16 cellular contexts compared by ENCODE assay signal in genomic region chr10:7553531-7553930, GRCh38.
DNase-seq lines count a peak whose midpoint lies in the region; ATAC-seq, FAIRE-seq and TF ChIP-seq lines count a peak whose summit lies in the region.
"Had no signal": no experiment of that assay in that cellular context is flagged by ENCODE, and none has a peak within 500 bp of the region (broad histone marks: within the 10 kb centered on the region; RNA-seq: fewer than 3 reads in every experiment).

No MANE protein-coding gene starts in this region.

- H3K9me3 Mint-ChIP-seq in type B pancreatic cell: no peaks in the 10 kb centered on the region
- H3K9me3 Mint-ChIP-seq: GM23338, H9 had no signal

- H3K27ac ChIP-seq in right cardiac atrium (ENCODE audit: low read length) (no peak overlapping the region), pancreas (peak overlapping the region in 2 of 4 donors; percentile 35 to 47)

- H3K27ac Mint-ChIP-seq in type B pancreatic cell: no peak overlapping the region
- H3K27ac Mint-ChIP-seq: CD4-positive, alpha-beta memory T cell; GM23338; H9 had no signal

- peaks cover 17% of the 10 kb centered on the region for H3K27me3 Mint-ChIP-seq in type B pancreatic cell

- H3K36me3 ChIP-seq in pancreas: no peaks in the 10 kb centered on the region

- H3K4me3 Mint-ChIP-seq in type B pancreatic cell: no peak overlapping the region
- H3K4me3 Mint-ChIP-seq: CD4-positive, alpha-beta memory T cell; GM23338; H9 had no signal

- intact Hi-C loops in cardiac septum (cut with DNase I) (no loop called here), right cardiac atrium (cut with DNase I) (no loop called here), pancreas (cut with DNase I) (no loop called here)

- WGBS in right cardiac atrium: 72% methylated on average over 10 of the region's 10 CpGs
- 45 to 59% methylated on average over 10 of the region's 10 CpGs for WGBS in pancreas, 2 donors

- H3K4me1 Mint-ChIP-seq in type B pancreatic cell (ENCODE audit: unreplicated experiment): peaks cover 23% of the 10 kb centered on the region
- H3K4me1 Mint-ChIP-seq: CD4-positive, alpha-beta memory T cell had no signal

- TF ChIP-seq CTCF in pancreas (IDR thresholded peaks at IDR 0.05) (no peak), type B pancreatic cell (conservative IDR thresholded peaks at IDR 0.05) (no peak)

- no peaks in the 10 kb centered on the region for H3K36me3 Mint-ChIP-seq in type B pancreatic cell
- H3K36me3 Mint-ChIP-seq: CD4-positive, alpha-beta memory T cell had no signal

- ATAC-seq in right cardiac atrium: no peak
- peak; percentile 26 for ATAC-seq in esophagus mucosa
- peak in 3 of 4 donors; percentile 62 to 80 (median 69) for ATAC-seq in pancreas
- ATAC-seq: GM23338, HCT116 had no signal

- peaks cover 2% of the 10 kb centered on the region for H3K4me1 ChIP-seq in right cardiac atrium (ENCODE audit: control insufficient read depth, insufficient read depth, low read length)
- H3K4me1 ChIP-seq in pancreas: no peaks in the 10 kb centered on the region

- H3K27me3 ChIP-seq in right cardiac atrium (ENCODE audit: control insufficient read depth, insufficient read depth) (no peaks in the 10 kb centered on the region), pancreas (no peaks in the 10 kb centered on the region)

- H3K4me3 ChIP-seq in right cardiac atrium (ENCODE audit: low read length) (no peak overlapping the region), pancreas (no peak overlapping the region)
- H3K4me3 ChIP-seq: GM23338 had no signal

- DNase-seq in cardiac septum (ENCODE audit: low spot score) (peak; percentile 31), right cardiac atrium (no peak), pancreas (peak in 2 of 6 donors; percentile 15 to 22), type B pancreatic cell (ENCODE audit: extremely low spot score, unreplicated experiment) (no peak), amniotic stem cell (lab: John Stamatoyannopoulos, UW) (no peak)
- DNase-seq: C1 segment of cervical spinal cord; Caco-2; CD4-positive, alpha-beta memory T cell; DMS153; DND-41; H9 had no signal

- FAIRE-seq in pancreas (lab: Jason Lieb, UNC): no peak
- FAIRE-seq: G401.6, GM19239 had no signal

- H3K9me3 ChIP-seq in right cardiac atrium (ENCODE audit: control insufficient read depth, low read length) (no peaks in the 10 kb centered on the region), pancreas (no peaks in the 10 kb centered on the region)
- H3K9me3 ChIP-seq: Caco-2 had no signal

Comparison
In these comparisons a context has a peak if more than half of its experiments do, and no peak if none do; other contexts are left out.
1. ATAC-seq: peak in esophagus mucosa (single experiment) and pancreas (3 of 4); none in right cardiac atrium (0 of 2).